ENCODE assay signal across 16 cellular contexts in the genomic region with DNA sequence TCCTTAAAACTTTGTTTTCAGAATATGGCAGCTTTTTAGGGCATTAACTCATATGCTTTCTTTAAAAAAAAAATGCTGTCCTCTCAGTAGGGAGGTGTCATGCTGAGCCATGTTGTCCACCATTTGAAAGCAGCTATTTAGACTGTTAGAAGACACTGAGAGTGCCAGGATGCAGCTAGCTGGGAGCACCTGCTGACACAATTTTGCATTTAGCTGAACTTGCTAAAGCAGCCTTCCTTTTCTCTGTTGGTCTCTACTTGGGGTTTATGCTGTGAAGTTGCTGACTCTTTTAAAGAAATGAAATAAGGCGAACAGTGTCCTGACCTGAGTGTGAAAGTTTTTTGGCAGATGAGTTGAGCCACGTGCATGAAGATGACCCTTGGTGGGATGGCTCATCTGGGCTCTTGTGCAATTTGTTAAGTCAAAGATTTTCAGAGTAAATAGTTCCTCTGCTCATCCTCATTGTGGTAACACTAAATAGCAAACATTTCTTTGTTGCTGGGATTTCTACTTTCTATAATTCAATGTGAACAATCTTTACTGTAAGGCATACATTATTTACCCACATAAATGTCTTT.
DNase-seq lines count a peak whose midpoint lies in the region; ATAC-seq and TF ChIP-seq lines count a peak whose summit lies in the region.
"Had no signal": no experiment of that assay in that cellular context is flagged by ENCODE, and none has a peak within 500 bp of the region (broad histone marks: within the 10 kb centered on the region; RNA-seq: fewer than 3 reads in every experiment).

No MANE protein-coding gene starts in this region.

- no peak for TF ChIP-seq RAD21 in IMR-90 (IDR thresholded peaks at IDR 0.05; ENCODE audit: low read length)

- no peaks in the 10 kb centered on the region; the same call in 1 of the 2 replicates for H3K27me3 ChIP-seq in IMR-90 (ENCODE audit: control insufficient read depth, insufficient read depth, low read length)
- H3K27me3 ChIP-seq in heart right ventricle, result no peaks in the 10 kb centered on the region
- H3K27me3 ChIP-seq: ascending aorta, dorsolateral prefrontal cortex had no signal

- H3K14ac ChIP-seq in IMR-90 (replicated peaks; ENCODE audit: low read depth, low read length), result no peak overlapping the region

- no peak overlapping the region for H2AK9ac ChIP-seq in IMR-90 (replicated peaks; ENCODE audit: low read depth, low read length, poor library complexity)

- BruUV-seq in IMR-90 (replicated peaks; lab: Mats Ljungman, UMichigan), result no TSS peak

- no peak overlapping the region for H2BK5ac ChIP-seq in IMR-90 (ENCODE audit: low read depth, low read length, poor library complexity, severe bottlenecking)

- intact Hi-C loops in IMR-90 (cut with micrococcal nuclease), result no loop called here
- intact Hi-C loops in heart right ventricle (cut with DNase I), result no loop called here

- POLR2A ChIA-PET in IMR-90 (lab: Charles Lee; ENCODE audit: unreplicated experiment), result no interaction called here

- H2AK5ac ChIP-seq in IMR-90 (ENCODE audit: low read depth, low read length), result no peak overlapping the region

- TF ChIP-seq POLR2A in IMR-90 (IDR thresholded peaks at IDR 0.05; ENCODE audit: low read depth, low read length), result no peak

- H2BK20ac ChIP-seq in IMR-90 (ENCODE audit: low read depth, low read length), result no peak overlapping the region

- no peak overlapping the region for H3K27ac ChIP-seq in IMR-90 (ENCODE audit: insufficient read depth, low read length)
- H3K27ac ChIP-seq in heart right ventricle, result no peak overlapping the region
- H3K27ac ChIP-seq: ascending aorta, dorsolateral prefrontal cortex, parathyroid adenoma, SK-N-MC had no signal

- no peak overlapping the region for H3K4ac ChIP-seq in IMR-90 (ENCODE audit: low read depth, low read length)

- DNase-seq in AG10803 (ENCODE audit: low read depth), result peak; percentile 4
- DNase-seq in IMR-90, result no peak
- peak; percentile 49 for DNase-seq in amniotic epithelial cell (ENCODE audit: low read depth)
- DNase-seq in iPS-NIHi7 (ENCODE audit: extremely low spot score), result peak; percentile 56
- no peak for DNase-seq in activated CD8-positive, alpha-beta memory T cell treated with anti-CD3 and anti-CD28 coated beads, Interleukin-2, amount 50 U/mL, for 4 hours
- no peak for DNase-seq in amniotic stem cell (lab: John Stamatoyannopoulos, UW)
- DNase-seq in heart right ventricle, result no peak
- DNase-seq in NCI-H1930 (lab: John Stamatoyannopoulos, UW), result no peak
- DNase-seq: activated CD8-positive, alpha-beta T cell treated with anti-CD3 and anti-CD28 coated beads, Interleukin-2, amount 10 ng/mL, durations not matched to agents 7 days and 5 days; activated effector memory CD4-positive, alpha-beta T cell treated with anti-CD3 and anti-CD28 coated beads, Interleukin-2, amount 50 U/mL, for 16 hours; dorsolateral prefrontal cortex; NCI-H2029 treated with DMSO at 0.1 percent for 48 hours had no signal

- H3K4me1 ChIP-seq in IMR-90 (ENCODE audit: control insufficient read depth, insufficient read depth, low read length) (no peaks in the 10 kb centered on the region; the same call in 1 of the 2 replicates), heart right ventricle (no peaks in the 10 kb centered on the region)
- H3K4me1 ChIP-seq: ascending aorta, parathyroid adenoma had no signal

- WGBS in IMR-90 (ENCODE audit: extremely low coverage in 2 of 2, insufficient read length in 1 of 2), 2 experiments, result no CpG with 5 or more reads among the region's 2 CpGs
- 51 to 69% methylated on average over 2 of the region's 2 CpGs for WGBS in heart right ventricle, 2 donors

- H4K91ac ChIP-seq in IMR-90 (ENCODE audit: insufficient read depth, low read depth, low read length), result no peak overlapping the region

- H2AFZ ChIP-seq in IMR-90 (replicated peaks; ENCODE audit: low read length, poor library complexity), result no peak overlapping the region
- H2AFZ ChIP-seq: parathyroid adenoma had no signal

- no peak overlapping the region for H2BK120ac ChIP-seq in IMR-90 (ENCODE audit: low read depth, low read length)

- no peaks in the 10 kb centered on the region for H3K79me1 ChIP-seq in IMR-90 (ENCODE audit: low read depth in 1 of 2, low read length in 2 of 2)

- H4K5ac ChIP-seq in IMR-90 (ENCODE audit: low read depth, low read length), result no peak overlapping the region

- no peak overlapping the region for H3K4me2 ChIP-seq in IMR-90 (ENCODE audit: low read depth, low read length)

- H3K9me1 ChIP-seq in IMR-90 (ENCODE audit: insufficient read depth, low read length), result no peaks in the 10 kb centered on the region

- H3K36me3 ChIP-seq in IMR-90 (ENCODE audit: control insufficient read depth, insufficient read depth, low read length), result no peaks in the 10 kb centered on the region
- no peaks in the 10 kb centered on the region for H3K36me3 ChIP-seq in heart right ventricle
- H3K36me3 ChIP-seq: ascending aorta had no signal

- TF ChIP-seq CTCF in AG10803 (conservative IDR thresholded peaks at IDR 0.05; ENCODE audit: low read length) (no peak), IMR-90 (conservative IDR thresholded peaks at IDR 0.05; ENCODE audit: low read depth, low read length) (no peak), heart right ventricle (IDR thresholded peaks at IDR 0.05) (no peak)

- dilution Hi-C loops in IMR-90 (cut with HindIII; ENCODE audit: low sequenced_read_pairs, unreplicated experiment), result no loop called here

- no peaks in the 10 kb centered on the region for H4K20me1 ChIP-seq in IMR-90 (ENCODE audit: insufficient read depth, low read length)

- H3K18ac ChIP-seq in IMR-90 (ENCODE audit: low read depth, low read length), result no peak overlapping the region

- CTCF ChIA-PET in IMR-90 (lab: Yijun Ruan, JAX), result interaction anchor here (1.1 kb wide), 1 partner anchor 8 kb away, joined by 4 read pairs; no protein-coding TSS in a partner anchor

- H4K8ac ChIP-seq in IMR-90 (ENCODE audit: low read depth in 2 of 2, low read length in 2 of 2), result no peak overlapping the region

- H3K23ac ChIP-seq in IMR-90 (ENCODE audit: low read depth, low read length), result no peak overlapping the region

- in situ Hi-C loops in IMR-90 (cut with MboI; ENCODE audit: low sequenced_read_pairs), result no loop called here

- peak; percentile 24; the same call in 1 of the 2 replicates for ATAC-seq in IMR-90 (ENCODE audit: low read depth)
- ATAC-seq in heart right ventricle, result no peak
- ATAC-seq: activated CD8-positive, alpha-beta T cell treated with anti-CD3 and anti-CD28 coated beads, Interleukin-2, amount 10 ng/mL, durations not matched to agents 7 days and 5 days; mucosa of descending colon had no signal

- H3K9me3 ChIP-seq in IMR-90 (ENCODE audit: control insufficient read depth, insufficient read depth, low read length), result no peaks in the 10 kb centered on the region
- H3K9me3 ChIP-seq in heart right ventricle, result no peaks in the 10 kb centered on the region
- H3K9me3 ChIP-seq: ascending aorta, mucosa of descending colon had no signal

- H3K56ac ChIP-seq in IMR-90 (ENCODE audit: extremely low read depth, insufficient read depth, low read length), result no peak overlapping the region

- H2BK15ac ChIP-seq in IMR-90 (ENCODE audit: low read depth, low read length), result no peak overlapping the region

- H3K4me3 ChIP-seq in AG10803 (ENCODE audit: low read length) (no peak overlapping the region), IMR-90 (ENCODE audit: insufficient read depth, low read depth, low read length) (no peak overlapping the region), heart right ventricle (no peak overlapping the region)
- H3K4me3 ChIP-seq: ascending aorta, dorsolateral prefrontal cortex, mucosa of descending colon, SK-N-MC had no signal

- H3K9ac ChIP-seq in IMR-90 (ENCODE audit: low read depth, low read length), result no peak overlapping the region
- H3K9ac ChIP-seq: parathyroid adenoma had no signal

TF ChIP-seq in IMR-90, 13 proteins besides CTCF, POLR2A, EP300 and RAD21:
- TF ChIP-seq MXI1 (IDR thresholded peaks at IDR 0.05; ENCODE audit: borderline replicate concordance, low read depth, low read length) (no peak), CEBPB (IDR thresholded peaks at IDR 0.05; ENCODE audit: low read depth, low read length) (peak; percentile 19; the same call in 1 of the 2 replicates), SMC3 (IDR thresholded peaks at IDR 0.05; ENCODE audit: low read depth, low read length) (no peak), ELK1 (IDR thresholded peaks at IDR 0.05; ENCODE audit: borderline replicate concordance, low read depth, low read length) (no peak)

Comparison
In these comparisons a context has a peak if more than half of its experiments do, and no peak if none do; other contexts are left out.
1. DNase-seq: peak in AG10803 (single experiment), amniotic epithelial cell (single experiment) and iPS-NIHi7 (single experiment); none in IMR-90 (single experiment), activated CD8-positive, alpha-beta memory T cell treated with anti-CD3 and anti-CD28 coated beads, Interleukin-2, amount 50 U/mL, for 4 hours (single experiment), amniotic stem cell (single experiment), heart right ventricle (0 of 2) and NCI-H1930 (0 of 2).